7 cellular contexts compared by ENCODE assay signal in the genomic region with DNA sequence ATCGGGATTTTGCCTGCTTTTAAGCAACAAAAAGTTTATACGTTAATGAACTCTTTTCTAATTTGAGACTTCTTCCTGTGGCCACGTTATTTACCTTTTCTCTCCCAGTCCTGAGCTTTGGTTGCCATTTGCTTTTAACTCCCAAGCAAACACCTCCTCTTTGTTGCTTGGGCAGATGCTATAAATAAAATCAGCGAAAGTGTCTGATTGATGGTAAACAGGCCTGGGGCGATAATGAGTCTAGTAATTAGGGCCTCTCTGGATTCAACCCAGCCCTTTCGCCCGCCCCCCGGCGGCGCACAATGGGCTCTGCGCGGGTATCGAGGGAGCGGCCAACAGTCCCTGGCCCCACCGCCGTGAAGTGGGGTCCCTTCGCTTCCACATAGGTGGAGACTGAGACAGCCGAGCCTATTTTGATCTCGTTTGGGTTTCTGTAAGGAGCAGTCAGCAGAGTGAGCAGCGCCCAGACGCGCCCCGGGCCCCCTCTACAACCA. TPM values are rescaled to one million over a fixed set of nuclear protein-coding genes. Genes with fewer than 3 reads are reported as not detected.
DNase-seq lines count a peak whose midpoint lies in the region; ATAC-seq and TF ChIP-seq lines count a peak whose summit lies in the region.

No MANE protein-coding gene starts in this region.

- H3K27me3 Mint-ChIP-seq in type B pancreatic cell, result peaks cover 41% of the 10 kb centered on the region

- peak overlapping the region; percentile 76 for H3K4me3 ChIP-seq in astrocyte of the cerebellum (ENCODE audit: low read depth, low read length)

- no peaks in the 10 kb centered on the region for H3K36me3 Mint-ChIP-seq in type B pancreatic cell

- POLR2A ChIA-PET in HEK293T (lab: Yijun Ruan, JAX), result interaction anchor here (0.8 to 3.1 kb wide), 8 partner anchors 10 to 525 kb away, joined by 3 to 26 read pairs (median 6); a partner anchor contains a TSS

- in situ Hi-C loops in astrocyte of the cerebellum (cut with HindIII; ENCODE audit: low sequenced_read_pairs), result no loop called here

- H3K27ac Mint-ChIP-seq in type B pancreatic cell, result peak overlapping the region; percentile 38

- peak; percentile 36 for TF ChIP-seq CTCF in astrocyte of the cerebellum (IDR thresholded peaks at IDR 0.05; ENCODE audit: low read depth, low read length, missing control alignments)
- peak; percentile 19 for TF ChIP-seq CTCF in type B pancreatic cell (conservative IDR thresholded peaks at IDR 0.05)

- peak; percentile 8 for ATAC-seq in GM18498 (IDR thresholded peaks at IDR 0.05; ENCODE audit: unreplicated experiment)

- CTCF ChIA-PET in HEK293T (lab: Yijun Ruan, JAX), result interaction anchor here (0.6 to 1.8 kb wide), 15 partner anchors 11 to 365 kb away, joined by 3 to 16 read pairs (median 4); no protein-coding TSS in a partner anchor

- no peaks in the 10 kb centered on the region for H3K4me1 Mint-ChIP-seq in type B pancreatic cell (ENCODE audit: unreplicated experiment)

- no peaks in the 10 kb centered on the region for H3K9me3 Mint-ChIP-seq in type B pancreatic cell

- DNase-seq in HEK293T (ENCODE audit: extremely low spot score), result peak; percentile 42
- peak; percentile 59 to 73 for DNase-seq in NCI-H1930 (lab: John Stamatoyannopoulos, UW)
- DNase-seq in astrocyte of the cerebellum (ENCODE audit: low read depth), result no peak
- DNase-seq in left kidney (ENCODE audit: low read depth, low spot score), result peak; percentile 74
- no peak for DNase-seq in type B pancreatic cell (ENCODE audit: extremely low spot score, unreplicated experiment)
- DNase-seq in foreskin melanocyte, result no peak

- H3K4me3 Mint-ChIP-seq in type B pancreatic cell, result peak overlapping the region; percentile 88

TF ChIP-seq in HEK293T, 16 proteins besides CTCF, POLR2A, EP300 and RAD21:
- TF ChIP-seq CTBP1 (IDR thresholded peaks at IDR 0.05; ENCODE audit: borderline replicate concordance), result no peak
- no peak for TF ChIP-seq SP1 (IDR thresholded peaks at IDR 0.05)
- no peak for TF ChIP-seq ARNT (IDR thresholded peaks at IDR 0.05)
- TF ChIP-seq FOXK2 (IDR thresholded peaks at IDR 0.05), result no peak
- no peak for TF ChIP-seq L3MBTL2 (conservative IDR thresholded peaks at IDR 0.05)
- TF ChIP-seq FOXA1 (IDR thresholded peaks at IDR 0.05), result no peak
- TF ChIP-seq NFRKB (IDR thresholded peaks at IDR 0.05), result no peak

RNA-seq across cellular contexts. Expression of a gene that starts 0.8 kb away (rescaled TPM):
- total RNA-seq in type B pancreatic cell (ENCODE audit: low replicate concordance), result 3.0 and 6.4 TPM in 2 replicates

RNA-seq across cellular contexts. Expression of a gene that starts 53.2 kb away (rescaled TPM):
- 51.4 and 58.0 TPM in 2 replicates for total RNA-seq in type B pancreatic cell (ENCODE audit: low replicate concordance)

Comparison
In these comparisons a context has a peak if more than half of its experiments do, and no peak if none do; other contexts are left out.
1. DNase-seq: peak in HEK293T (single experiment), NCI-H1930 (2 of 2) and left kidney (single experiment); none in astrocyte of the cerebellum (single experiment), type B pancreatic cell (single experiment) and foreskin melanocyte (single experiment).